2 cellular contexts compared by ENCODE assay signal in the genomic region with DNA sequence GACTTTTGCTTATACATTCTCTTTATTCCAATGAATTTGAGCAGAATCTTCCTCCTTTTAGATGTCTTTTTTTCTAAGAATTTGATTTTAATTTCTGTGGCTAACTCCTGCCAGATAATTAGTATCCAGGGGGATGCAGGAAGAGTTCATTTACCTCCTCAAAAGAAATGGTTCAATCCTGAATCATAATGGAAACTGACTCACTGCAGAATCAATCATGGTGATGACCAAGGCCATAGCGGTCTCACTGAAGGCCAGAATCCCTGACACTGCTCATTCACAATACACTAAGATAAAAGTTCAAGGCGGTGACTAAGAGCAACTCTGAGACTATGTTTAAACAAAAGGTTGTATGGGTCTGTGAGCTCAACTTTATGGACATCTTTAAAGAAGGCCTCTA.
TF ChIP-seq lines count a peak whose summit lies in the region.

No MANE protein-coding gene starts in this region.

TF ChIP-seq in K562, 482 proteins besides CTCF, POLR2A, EP300 and RAD21 (continued from another document):
- TF ChIP-seq, protein P1, sequence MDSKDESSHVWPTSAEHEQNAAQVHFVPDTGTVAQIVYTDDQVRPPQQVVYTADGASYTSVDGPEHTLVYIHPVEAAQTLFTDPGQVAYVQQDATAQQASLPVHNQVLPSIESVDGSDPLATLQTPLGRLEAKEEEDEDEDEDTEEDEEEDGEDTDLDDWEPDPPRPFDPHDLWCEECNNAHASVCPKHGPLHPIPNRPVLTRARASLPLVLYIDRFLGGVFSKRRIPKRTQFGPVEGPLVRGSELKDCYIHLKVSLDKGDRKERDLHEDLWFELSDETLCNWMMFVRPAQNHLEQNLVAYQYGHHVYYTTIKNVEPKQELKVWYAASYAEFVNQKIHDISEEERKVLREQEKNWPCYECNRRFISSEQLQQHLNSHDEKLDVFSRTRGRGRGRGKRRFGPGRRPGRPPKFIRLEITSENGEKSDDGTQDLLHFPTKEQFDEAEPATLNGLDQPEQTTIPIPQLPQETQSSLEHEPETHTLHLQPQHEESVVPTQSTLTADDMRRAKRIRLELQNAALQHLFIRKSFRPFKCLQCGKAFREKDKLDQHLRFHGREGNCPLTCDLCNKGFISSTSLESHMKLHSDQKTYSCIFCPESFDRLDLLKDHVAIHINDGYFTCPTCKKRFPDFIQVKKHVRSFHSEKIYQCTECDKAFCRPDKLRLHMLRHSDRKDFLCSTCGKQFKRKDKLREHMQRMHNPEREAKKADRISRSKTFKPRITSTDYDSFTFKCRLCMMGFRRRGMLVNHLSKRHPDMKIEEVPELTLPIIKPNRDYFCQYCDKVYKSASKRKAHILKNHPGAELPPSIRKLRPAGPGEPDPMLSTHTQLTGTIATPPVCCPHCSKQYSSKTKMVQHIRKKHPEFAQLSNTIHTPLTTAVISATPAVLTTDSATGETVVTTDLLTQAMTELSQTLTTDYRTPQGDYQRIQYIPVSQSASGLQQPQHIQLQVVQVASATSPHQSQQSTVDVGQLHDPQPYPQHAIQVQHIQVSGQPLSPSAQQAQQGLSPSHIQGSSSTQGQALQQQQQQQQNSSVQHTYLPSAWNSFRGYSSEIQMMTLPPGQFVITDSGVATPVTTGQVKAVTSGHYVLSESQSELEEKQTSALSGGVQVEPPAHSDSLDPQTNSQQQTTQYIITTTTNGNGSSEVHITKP (IDR thresholded peaks at IDR 0.05; ENCODE audit: partially characterized antibody), result peak; percentile 82
- TF ChIP-seq FOSL1 (tag; conservative IDR thresholded peaks at IDR 0.05) (peak; percentile 69), KLF6 (CRISPR knock-in tag; IDR thresholded peaks at IDR 0.05; ENCODE audit: borderline replicate concordance) (no peak)

TF ChIP-seq in HEK293T, 16 proteins besides CTCF, POLR2A, EP300 and RAD21 (continued from another document):
- no peak for TF ChIP-seq TARDBP (IDR thresholded peaks at IDR 0.05)
